ENCODE assay signal across 16 cellular contexts in genomic region chr7:84057576-84057975, GRCh38.
DNase-seq lines count a peak whose midpoint lies in the region; ATAC-seq, FAIRE-seq and TF ChIP-seq lines count a peak whose summit lies in the region.
"Had no signal": no experiment of that assay in that cellular context is flagged by ENCODE, and none has a peak within 500 bp of the region (broad histone marks: within the 10 kb centered on the region; RNA-seq: fewer than 3 reads in every experiment).

No MANE protein-coding gene starts in this region.

- no peak for ATAC-seq in HG03280 (IDR thresholded peaks at IDR 0.05; ENCODE audit: unreplicated experiment)
- ATAC-seq: CD8-positive, alpha-beta T cell; K562 had no signal

- H3K4me3 ChIP-seq in MM.1S (ENCODE audit: low read length): no peak overlapping the region
- no peak overlapping the region for H3K4me3 ChIP-seq in astrocyte (ENCODE audit: insufficient read depth, low read depth, low read length)
- no peak overlapping the region for H3K4me3 ChIP-seq in keratinocyte (ENCODE audit: control insufficient read depth in 2 of 3, extremely low read depth in 1 of 3, insufficient read depth in 2 of 3, low read depth in 1 of 3, low read length in 3 of 3)
- H3K4me3 ChIP-seq: K562 had no signal

- H3K4me1 ChIP-seq in MM.1S (ENCODE audit: low read length) (peaks cover 20% of the 10 kb centered on the region), astrocyte (ENCODE audit: insufficient read depth, low read length) (peaks cover 25% of the 10 kb centered on the region), keratinocyte (ENCODE audit: control insufficient read depth, extremely low read depth, insufficient read depth, low read length) (peaks cover 50% of the 10 kb centered on the region)

- H3K36me3 Mint-ChIP-seq in Calu3 (ENCODE audit: insufficient read depth, unreplicated experiment): peaks cover 5% of the 10 kb centered on the region
- peaks cover 5% of the 10 kb centered on the region for H3K36me3 Mint-ChIP-seq in astrocyte (ENCODE audit: low read depth, unreplicated experiment)
- H3K36me3 Mint-ChIP-seq: CD14-positive monocyte; CD8-positive, alpha-beta T cell had no signal

- H4K20me1 ChIP-seq in MM.1S (ENCODE audit: insufficient read depth, low read length): no peaks in the 10 kb centered on the region
- no peaks in the 10 kb centered on the region for H4K20me1 ChIP-seq in astrocyte (ENCODE audit: insufficient read depth, low read length)
- H4K20me1 ChIP-seq in keratinocyte (ENCODE audit: control insufficient read depth, extremely low read depth, insufficient read depth, low read length): no peaks in the 10 kb centered on the region

- no peaks in the 10 kb centered on the region for H3K9me3 Mint-ChIP-seq in Calu3 (ENCODE audit: low read depth, unreplicated experiment)
- H3K9me3 Mint-ChIP-seq in astrocyte (ENCODE audit: unreplicated experiment): no peaks in the 10 kb centered on the region
- H3K9me3 Mint-ChIP-seq: CD8-positive, alpha-beta T cell had no signal

- H3K79me2 ChIP-seq in MM.1S (ENCODE audit: low read length): no peaks in the 10 kb centered on the region
- H3K79me2 ChIP-seq in astrocyte (ENCODE audit: insufficient read depth, low read length): no peaks in the 10 kb centered on the region
- no peaks in the 10 kb centered on the region for H3K79me2 ChIP-seq in keratinocyte (ENCODE audit: control insufficient read depth, insufficient read depth, low read length)

- peak overlapping the region; percentile 16; the same call in 1 of the 2 replicates for H2AFZ ChIP-seq in MM.1S (ENCODE audit: low read length)
- no peak overlapping the region for H2AFZ ChIP-seq in astrocyte (ENCODE audit: low read depth, low read length)
- no peak overlapping the region for H2AFZ ChIP-seq in keratinocyte (ENCODE audit: control insufficient read depth, low read length)

- H3K4me1 Mint-ChIP-seq in Calu3 (ENCODE audit: low read depth, unreplicated experiment): peaks cover 36% of the 10 kb centered on the region
- peaks cover 26% of the 10 kb centered on the region for H3K4me1 Mint-ChIP-seq in astrocyte (ENCODE audit: low read depth, unreplicated experiment)
- H3K4me1 Mint-ChIP-seq: CD14-positive monocyte had no signal

- no peaks in the 10 kb centered on the region for H3K9me1 ChIP-seq in keratinocyte (ENCODE audit: control insufficient read depth, extremely low read depth, insufficient read depth, low read length)

- H3K27ac ChIP-seq in MM.1S (ENCODE audit: low read length) (peak overlapping the region; percentile 83; the same call in 1 of the 2 replicates), astrocyte (ENCODE audit: low read depth, low read length) (peak overlapping the region; percentile 83), keratinocyte (ENCODE audit: control insufficient read depth, insufficient read depth, low read length) (peak overlapping the region; percentile 86)

- FAIRE-seq in astrocyte (lab: Jason Lieb, UNC) (no peak), keratinocyte (lab: Jason Lieb, UNC) (no peak), HTR-8/SVneo (lab: Jason Lieb, UNC) (no peak)
- FAIRE-seq: A204.1, GM12892, GM19239, K562 had no signal

- BruUV-seq in Calu3 (replicated peaks; lab: Mats Ljungman, UMichigan): no TSS peak

- DNase-seq in Calu3 (no peak), MM.1S (no peak), astrocyte (ENCODE audit: low read depth) (no peak), keratinocyte (ENCODE audit: low read depth, low spot score) (no peak), NCI-H446 treated with DMSO at 0.1 percent for 48 hours (lab: John Stamatoyannopoulos, UW) (no peak), HTR-8/SVneo (ENCODE audit: insufficient read length, low spot score) (no peak)
- DNase-seq: CD8-positive, alpha-beta T cell; COR-L47; DND-41; GDM1 had no signal

- H3K36me3 ChIP-seq in MM.1S (replicated peaks; ENCODE audit: insufficient read depth, low read length) (no peaks in the 10 kb centered on the region), astrocyte (ENCODE audit: insufficient read depth, low read length) (no peaks in the 10 kb centered on the region), keratinocyte (ENCODE audit: control insufficient read depth in 2 of 2, extremely low read depth in 1 of 2, insufficient read depth in 2 of 2, low read length in 2 of 2) (no peaks in the 10 kb centered on the region)

- H3K9me2 ChIP-seq in MM.1S (replicated peaks; ENCODE audit: insufficient read depth, low read length): no peaks in the 10 kb centered on the region

- H3K9me3 ChIP-seq in MM.1S (replicated peaks; ENCODE audit: insufficient read depth, low read length) (no peaks in the 10 kb centered on the region), astrocyte (ENCODE audit: insufficient read depth, low read depth, low read length) (no peaks in the 10 kb centered on the region), keratinocyte (ENCODE audit: control insufficient read depth, low read depth, low read length) (no peaks in the 10 kb centered on the region)

- dilution Hi-C loops in keratinocyte (cut with MboI; ENCODE audit: extremely low pct_ligation_motif_present, low sequenced_read_pairs): no loop called here

- H3K9ac ChIP-seq in MM.1S (ENCODE audit: low read length) (peak overlapping the region; percentile 13; the same call in 1 of the 2 replicates), astrocyte (ENCODE audit: low read length) (no peak overlapping the region), keratinocyte (ENCODE audit: control insufficient read depth, extremely low read depth, insufficient read depth, low read length) (no peak overlapping the region)

- no peak for TF ChIP-seq CTCF in Calu3 (IDR thresholded peaks at IDR 0.05; ENCODE audit: unreplicated experiment)
- TF ChIP-seq CTCF in MM.1S (IDR thresholded peaks at IDR 0.05; ENCODE audit: low read length): no peak
- TF ChIP-seq CTCF in astrocyte (IDR thresholded peaks at IDR 0.05; ENCODE audit: insufficient read depth, low read depth, low read length): no peak
- TF ChIP-seq CTCF in keratinocyte (optimal IDR thresholded peaks at IDR 0.05 in 1 of 3, IDR thresholded peaks at IDR 0.05 in 1 of 3, conservative IDR thresholded peaks at IDR 0.05 in 1 of 3; ENCODE audit: extremely low read depth in 1 of 3, insufficient read depth in 2 of 3, low read length in 3 of 3): no peak

- H3K27me3 ChIP-seq in MM.1S (replicated peaks; ENCODE audit: insufficient read depth, low read length) (no peaks in the 10 kb centered on the region), astrocyte (ENCODE audit: insufficient read depth, low read length) (no peaks in the 10 kb centered on the region), keratinocyte (ENCODE audit: control insufficient read depth, extremely low read depth, insufficient read depth, low read length) (no peaks in the 10 kb centered on the region)

- H3K4me3 Mint-ChIP-seq in Calu3 (ENCODE audit: low read depth, unreplicated experiment): no peak overlapping the region
- H3K4me3 Mint-ChIP-seq in astrocyte (ENCODE audit: unreplicated experiment): no peak overlapping the region
- H3K4me3 Mint-ChIP-seq: CD14-positive monocyte; CD8-positive, alpha-beta T cell had no signal

- H3K27ac Mint-ChIP-seq in Calu3 (ENCODE audit: unreplicated experiment) (peak overlapping the region; percentile 99), astrocyte (ENCODE audit: unreplicated experiment) (no peak overlapping the region)
- H3K27ac Mint-ChIP-seq: CD14-positive monocyte; CD8-positive, alpha-beta T cell had no signal

- H3K27me3 Mint-ChIP-seq in Calu3 (ENCODE audit: unreplicated experiment) (no peaks in the 10 kb centered on the region), astrocyte (ENCODE audit: low read depth, unreplicated experiment) (no peaks in the 10 kb centered on the region)

- H3K4me2 ChIP-seq in MM.1S (ENCODE audit: low read depth, low read length): peak overlapping the region; percentile 54
- H3K4me2 ChIP-seq in astrocyte (ENCODE audit: low read length): no peak overlapping the region
- no peak overlapping the region for H3K4me2 ChIP-seq in keratinocyte (ENCODE audit: control insufficient read depth, extremely low read depth, insufficient read depth, low read depth, low read length)

- CTCF ChIA-PET in Calu3 (lab: Charles Lee): no interaction called here

- peaks cover 15% of the 10 kb centered on the region for H3F3A ChIP-seq in MM.1S (ENCODE audit: insufficient read depth, low read length)

- intact Hi-C loops in Calu3 (cut with micrococcal nuclease; ENCODE audit: unreplicated experiment): no loop called here
